Comparison of ENCODE assay signal across 26 cellular contexts in genomic region chr4:294732-295131, GRCh38. TPM values are rescaled to one million over a fixed set of nuclear protein-coding genes. Genes with fewer than 3 reads are reported as not detected.
"Had no signal": no experiment of that assay in that cellular context is flagged by ENCODE, and none has a peak within 500 bp of the region (broad histone marks: within the 10 kb centered on the region; RNA-seq: fewer than 3 reads in every experiment).

No MANE protein-coding gene starts in this region.

- FAIRE-seq: endometrium, islet of Langerhans, keratinocyte had no signal

- H3K27ac ChIP-seq: epithelial cell of prostate, esophagus squamous epithelium, gastrocnemius medialis, heart right ventricle, left lung, lower lobe of right lung had no signal

- H3K27me3 ChIP-seq: esophagus squamous epithelium, gastrocnemius medialis, heart right ventricle, left lung had no signal

- ATAC-seq: effector memory CD8-positive, alpha-beta T cell; esophagus mucosa; gastrocnemius medialis; heart right ventricle; left cardiac atrium; left lung; left ventricle myocardium superior; lower lobe of right lung; mucosa of descending colon; naive thymus-derived CD8-positive, alpha-beta T cell had no signal

- DNase-seq: cortex of kidney; effector CD8-positive, alpha-beta T cell; effector memory CD8-positive, alpha-beta T cell; endodermal cell; erythroblast; esophagus squamous epithelium; foreskin fibroblast; foreskin melanocyte; gastrocnemius medialis; glutamatergic neuron; head of caudate nucleus; heart right ventricle; hippocampal formation; left cardiac atrium; left lung; left ventricle myocardium superior; lower lobe of right lung; mesenchymal stem cell; mucosa of descending colon; naive B cell; naive thymus-derived CD8-positive, alpha-beta T cell had no signal

- H3K4me3 ChIP-seq: esophagus squamous epithelium, gastrocnemius medialis, heart right ventricle, left lung, lower lobe of right lung, mucosa of descending colon had no signal

- H3K4me1 ChIP-seq: esophagus squamous epithelium, gastrocnemius medialis, heart right ventricle, left lung, lower lobe of right lung had no signal

- H3K36me3 ChIP-seq: gastrocnemius medialis, heart right ventricle, left lung, lower lobe of right lung had no signal

- H3K9me3 ChIP-seq: gastrocnemius medialis had no signal

RNA-seq across cellular contexts. Expression of gene ZNF732, which starts 10.5 kb away (rescaled TPM):
- total RNA-seq: gastrocnemius medialis; left cardiac atrium; left ventricle myocardium superior; lower lobe of right lung; mucosa of descending colon; naive thymus-derived CD8-positive, alpha-beta T cell had no signal
- polyA plus RNA-seq: naive thymus-derived CD8-positive, alpha-beta T cell had no signal
